ENCODE assay signal across 1 cellular context in genomic region chr6:43276180-43277082, GRCh38.
TF ChIP-seq lines count a peak whose summit lies in the region.

No MANE protein-coding gene starts in this region.

TF ChIP-seq in HepG2, 621 proteins besides CTCF, POLR2A, EP300 and RAD21 (continued from another document and continues in another):
- TF ChIP-seq ZNF646 (CRISPR knock-in tag; IDR thresholded peaks at IDR 0.05) (no peak), BORCS8-MEF2B (CRISPR knock-in tag; IDR thresholded peaks at IDR 0.05) (peak; percentile 64; the same call in 1 of the 2 replicates), ATF1 (CRISPR knock-in tag; IDR thresholded peaks at IDR 0.05) (no peak), PCBP1 (IDR thresholded peaks at IDR 0.05; ENCODE audit: borderline replicate concordance, low read depth, low read length) (peak; percentile 62; the same call in 1 of the 2 replicates), ZNF7 (CRISPR knock-in tag; IDR thresholded peaks at IDR 0.05) (no peak), ZNF644 (CRISPR knock-in tag; IDR thresholded peaks at IDR 0.05; ENCODE audit: low read depth) (no peak), SIN3B (IDR thresholded peaks at IDR 0.05; ENCODE audit: low read length) (no peak), FOXP1 (IDR thresholded peaks at IDR 0.05) (no peak), FOXP1 (CRISPR knock-in tag; IDR thresholded peaks at IDR 0.05) (peak; percentile 39; the same call in 1 of the 2 replicates), TRIM24 (CRISPR knock-in tag; IDR thresholded peaks at IDR 0.05) (peak; percentile 50; the same call in 1 of the 2 replicates), NCOA5 (CRISPR knock-in tag; IDR thresholded peaks at IDR 0.05) (no peak), HMGXB3 (CRISPR knock-in tag; IDR thresholded peaks at IDR 0.05; ENCODE audit: borderline replicate concordance) (peak; percentile 64; the same call in 1 of the 2 replicates), KDM2A (CRISPR knock-in tag; IDR thresholded peaks at IDR 0.05; ENCODE audit: borderline replicate concordance, low read depth) (0 out of 2 replicates have a peak, but pooled peaks have one; percentile 48), MZF1 (CRISPR knock-in tag; IDR thresholded peaks at IDR 0.05; ENCODE audit: borderline replicate concordance) (no peak), GZF1 (CRISPR knock-in tag; IDR thresholded peaks at IDR 0.05) (no peak), SRY (CRISPR knock-in tag; IDR thresholded peaks at IDR 0.05) (peak; percentile 27), NONO (IDR thresholded peaks at IDR 0.05) (no peak), NONO (CRISPR knock-in tag; conservative IDR thresholded peaks at IDR 0.05) (0 out of 2 replicates have a peak, but pooled peaks have one; percentile 11), NCOA2 (CRISPR knock-in tag; IDR thresholded peaks at IDR 0.05) (peak; percentile 63), SPEN (CRISPR knock-in tag; IDR thresholded peaks at IDR 0.05; ENCODE audit: low read depth) (peak; percentile 87), RELA (CRISPR knock-in tag; IDR thresholded peaks at IDR 0.05) (no peak), ZNF556 (CRISPR knock-in tag; IDR thresholded peaks at IDR 0.05; ENCODE audit: borderline replicate concordance) (peak; percentile 35; the same call in 1 of the 2 replicates), RFX3 (CRISPR knock-in tag; IDR thresholded peaks at IDR 0.05) (no peak), ZNF776 (CRISPR knock-in tag; IDR thresholded peaks at IDR 0.05) (0 out of 2 replicates have a peak, but pooled peaks have one; percentile 17), MIER3 (CRISPR knock-in tag; IDR thresholded peaks at IDR 0.05; ENCODE audit: borderline replicate concordance) (peak; percentile 29; the same call in 1 of the 2 replicates), ARID5B (CRISPR knock-in tag; IDR thresholded peaks at IDR 0.05) (peak; percentile 73), IRF1 (CRISPR knock-in tag; IDR thresholded peaks at IDR 0.05; ENCODE audit: low read depth) (peak; percentile 45; the same call in 1 of the 2 replicates), LBX2 (CRISPR knock-in tag; IDR thresholded peaks at IDR 0.05; ENCODE audit: borderline replicate concordance) (peak; percentile 10; the same call in 1 of the 2 replicates), ETV6 (CRISPR knock-in tag; conservative IDR thresholded peaks at IDR 0.05) (peak; percentile 36; the same call in 1 of the 2 replicates), ZBTB4 (CRISPR knock-in tag; IDR thresholded peaks at IDR 0.05; ENCODE audit: borderline replicate concordance) (peak; percentile 47), ZNF468 (CRISPR knock-in tag; IDR thresholded peaks at IDR 0.05) (0 out of 2 replicates have a peak, but pooled peaks have one; percentile 39), ZNF782 (CRISPR knock-in tag; IDR thresholded peaks at IDR 0.05; ENCODE audit: borderline replicate concordance) (no peak), ESRRA (CRISPR knock-in tag; IDR thresholded peaks at IDR 0.05; ENCODE audit: low read depth) (peak; percentile 77)
